ENCODE assay signal across 30 cellular contexts in genomic region chr3:50396502-50396901, GRCh38. TPM values are rescaled to one million over a fixed set of nuclear protein-coding genes. Genes with fewer than 3 reads are reported as not detected.
A peak's percentile ranks its signal among the peaks of the same experiment; 100 is the strongest.
DNase-seq lines count a peak whose midpoint lies in the region; ATAC-seq and TF ChIP-seq lines count a peak whose summit lies in the region.
"Had no signal": no experiment of that assay in that cellular context is flagged by ENCODE, and none has a peak within 500 bp of the region (broad histone marks: within the 10 kb centered on the region; RNA-seq: fewer than 3 reads in every experiment).

No MANE protein-coding gene starts in this region.

- no peaks in the 10 kb centered on the region for H3K36me3 ChIP-seq in RWPE2 (ENCODE audit: low read depth)
- no peaks in the 10 kb centered on the region for H3K36me3 ChIP-seq in prostate gland
- no peaks in the 10 kb centered on the region for H3K36me3 ChIP-seq in HAP-1 (replicated peaks)
- H3K36me3 ChIP-seq: pancreas, thoracic aorta, vagina had no signal

- H3K4me1 ChIP-seq in RWPE2 (ENCODE audit: insufficient read depth, poor library complexity, severe bottlenecking) (no peaks in the 10 kb centered on the region), foreskin keratinocyte (no peaks in the 10 kb centered on the region), prostate gland (replicated peaks) (no peaks in the 10 kb centered on the region), HAP-1 (no peaks in the 10 kb centered on the region)
- H3K4me1 ChIP-seq: pancreas, vagina had no signal

- H3K4me3 Mint-ChIP-seq in stimulated activated effector memory CD8-positive, alpha-beta T cell treated with anti-CD3 and anti-CD28 coated beads, Interleukin-12 subunit alpha, Interleukin-12 subunit beta, amount 100 ng/mL, for 72 hours, result no peak overlapping the region
- H3K4me3 Mint-ChIP-seq: activated CD4-positive, alpha-beta T cell treated with anti-CD3 and anti-CD28 coated beads for 36 hours; activated CD8-positive, alpha-beta T cell treated with anti-CD3 and anti-CD28 coated beads, Interleukin-2, amount 10 ng/mL, durations not matched to agents 7 days and 5 days; activated naive CD4-positive, alpha-beta T cell treated with anti-CD3 and anti-CD28 coated beads, Interleukin-2, amount 50 U/mL, for 24 hours; brain; CD4-positive, CD25-positive, alpha-beta regulatory T cell; H9; nephron; T-helper 2 cell treated with Interferon-gamma antibody and Interleukin-4, amounts not matched to agents 5 μg/mL and 100 μg/mL, for 36 hours had no signal

- peaks cover 30% of the 10 kb centered on the region for H3K4me1 Mint-ChIP-seq in stimulated activated effector memory CD8-positive, alpha-beta T cell treated with anti-CD3 and anti-CD28 coated beads, Interleukin-12 subunit alpha, Interleukin-12 subunit beta, amount 100 ng/mL, for 72 hours
- H3K4me1 Mint-ChIP-seq: H9 had no signal

- DNase-seq in NCI-H2107 treated with DMSO at 0.1 percent for 48 hours (lab: John Stamatoyannopoulos, UW; ENCODE audit: unreplicated experiment) (peak; percentile 7), NCI-H2107 (lab: John Stamatoyannopoulos, UW) (no peak), RWPE2 (ENCODE audit: low spot score) (no peak), foreskin keratinocyte (peak; percentile 61 to 82), prostate gland (ENCODE audit: low spot score) (no peak), HAP-1 (ENCODE audit: low spot score in 2 of 2) (no peak)
- DNase-seq in stimulated activated effector memory CD8-positive, alpha-beta T cell treated with anti-CD3 and anti-CD28 coated beads, Interleukin-12 subunit alpha, Interleukin-12 subunit beta, amount 100 ng/mL, for 72 hours (ENCODE audit: low spot score in 2 of 2), result no peak
- DNase-seq in activated CD8-positive, alpha-beta memory T cell treated with anti-CD3 and anti-CD28 coated beads for 24 hours, result no peak
- DNase-seq: activated CD4-positive, alpha-beta T cell treated with anti-CD3 and anti-CD28 coated beads for 36 hours; activated CD8-positive, alpha-beta T cell treated with anti-CD3 and anti-CD28 coated beads, Interleukin-2, amount 10 ng/mL, durations not matched to agents 7 days and 5 days; amniotic stem cell; CD4-positive, CD25-positive, alpha-beta regulatory T cell; H9; hippocampal formation; Kasumi-1; left colon; MV-4-11; NCI-H1436; NCI-H524; pancreas; Right ventricle myocardium superior; stimulated activated CD4-positive, alpha-beta T cell treated with anti-CD3 and anti-CD28 coated beads, Interleukin-1b, Interleukin-23, amount 100 ng/mL, for 48 hours; stimulated activated naive CD8-positive, alpha-beta T cell treated with anti-CD3 and anti-CD28 coated beads, Interleukin-15, Interleukin-2, amounts not matched to agents 100 U/mL and 50 U/mL, for 24 hours had no signal

- no peaks in the 10 kb centered on the region for H3K9me3 Mint-ChIP-seq in stimulated activated effector memory CD8-positive, alpha-beta T cell treated with anti-CD3 and anti-CD28 coated beads, Interleukin-12 subunit alpha, Interleukin-12 subunit beta, amount 100 ng/mL, for 72 hours
- H3K9me3 Mint-ChIP-seq: activated naive CD4-positive, alpha-beta T cell treated with anti-CD3 and anti-CD28 coated beads, Interleukin-2, amount 50 U/mL, for 24 hours; brain; CD4-positive, CD25-positive, alpha-beta regulatory T cell; H9; nephron; T-helper 2 cell treated with Interferon-gamma antibody and Interleukin-4, amounts not matched to agents 5 μg/mL and 100 μg/mL, for 36 hours had no signal

- WGBS in prostate gland, result 97% methylated on average over 10 of the region's 10 CpGs

- TF ChIP-seq CTCF in RWPE2 (IDR thresholded peaks at IDR 0.05; ENCODE audit: poor library complexity, severe bottlenecking) (no peak), foreskin keratinocyte (conservative IDR thresholded peaks at IDR 0.05) (no peak), prostate gland (IDR thresholded peaks at IDR 0.05) (no peak)

- no peak for TF ChIP-seq POLR2A in prostate gland (IDR thresholded peaks at IDR 0.05)

- H3K27ac ChIP-seq in RWPE2 (ENCODE audit: poor library complexity, severe bottlenecking) (no peak overlapping the region), foreskin keratinocyte (no peak overlapping the region), prostate gland (no peak overlapping the region)
- H3K27ac ChIP-seq: pancreas, thoracic aorta, vagina had no signal

- H3K27ac Mint-ChIP-seq in stimulated activated effector memory CD8-positive, alpha-beta T cell treated with anti-CD3 and anti-CD28 coated beads, Interleukin-12 subunit alpha, Interleukin-12 subunit beta, amount 100 ng/mL, for 72 hours, result peak overlapping the region; percentile 39
- H3K27ac Mint-ChIP-seq: activated CD4-positive, alpha-beta T cell treated with anti-CD3 and anti-CD28 coated beads for 36 hours; activated CD8-positive, alpha-beta T cell treated with anti-CD3 and anti-CD28 coated beads, Interleukin-2, amount 10 ng/mL, durations not matched to agents 7 days and 5 days; activated naive CD4-positive, alpha-beta T cell treated with anti-CD3 and anti-CD28 coated beads, Interleukin-2, amount 50 U/mL, for 24 hours; nephron; T-helper 2 cell treated with Interferon-gamma antibody and Interleukin-4, amounts not matched to agents 5 μg/mL and 100 μg/mL, for 36 hours had no signal

- H3K9me3 ChIP-seq in RWPE2 (ENCODE audit: severe bottlenecking) (no peaks in the 10 kb centered on the region), prostate gland (no peaks in the 10 kb centered on the region), HAP-1 (no peaks in the 10 kb centered on the region)
- H3K9me3 ChIP-seq: pancreas, thoracic aorta, vagina had no signal

- ATAC-seq in RWPE2 (ENCODE audit: low read depth), result peak; percentile 98
- ATAC-seq in foreskin keratinocyte, result peak; percentile 96
- no peak for ATAC-seq in stimulated activated effector memory CD8-positive, alpha-beta T cell treated with anti-CD3 and anti-CD28 coated beads, Interleukin-12 subunit alpha, Interleukin-12 subunit beta, amount 100 ng/mL, for 72 hours
- ATAC-seq: activated CD4-positive, alpha-beta T cell treated with anti-CD3 and anti-CD28 coated beads for 36 hours; activated CD8-positive, alpha-beta T cell treated with anti-CD3 and anti-CD28 coated beads, Interleukin-2, amount 10 ng/mL, durations not matched to agents 7 days and 5 days; GM12878; left colon; stimulated activated naive CD8-positive, alpha-beta T cell treated with anti-CD3 and anti-CD28 coated beads, Interleukin-15, Interleukin-2, amounts not matched to agents 100 U/mL and 50 U/mL, for 24 hours had no signal

- H3K27me3 ChIP-seq in RWPE2 (ENCODE audit: insufficient read depth, poor library complexity, severe bottlenecking) (no peaks in the 10 kb centered on the region), foreskin keratinocyte (peaks cover 87% of the 10 kb centered on the region), prostate gland (replicated peaks; ENCODE audit: insufficient read depth) (no peaks in the 10 kb centered on the region), HAP-1 (ENCODE audit: low read depth) (no peaks in the 10 kb centered on the region)
- H3K27me3 ChIP-seq: pancreas, vagina had no signal

- in situ Hi-C loops in HAP-1 (cut with MboI; ENCODE audit: low sequenced_read_pairs), result no loop called here

- intact Hi-C loops in prostate gland (cut with DNase I), result no loop called here

- no peaks in the 10 kb centered on the region for H3K36me3 Mint-ChIP-seq in stimulated activated effector memory CD8-positive, alpha-beta T cell treated with anti-CD3 and anti-CD28 coated beads, Interleukin-12 subunit alpha, Interleukin-12 subunit beta, amount 100 ng/mL, for 72 hours
- H3K36me3 Mint-ChIP-seq: activated naive CD4-positive, alpha-beta T cell treated with anti-CD3 and anti-CD28 coated beads, Interleukin-2, amount 50 U/mL, for 24 hours; brain; CD4-positive, CD25-positive, alpha-beta regulatory T cell had no signal

- H3K4me3 ChIP-seq in RWPE2 (ENCODE audit: severe bottlenecking) (no peak overlapping the region), prostate gland (no peak overlapping the region), HAP-1 (no peak overlapping the region)
- H3K4me3 ChIP-seq: GM12878, pancreas, thoracic aorta, vagina had no signal

RNA-seq across cellular contexts. Expression of gene TMEM115, which starts 37.2 kb away (rescaled TPM):
- total RNA-seq in foreskin keratinocyte (34.7 and 35.6 TPM in 2 replicates), prostate gland (10 to 100 TPM; 73.0 to 76.7 TPM)
- 38.3 and 38.9 TPM in 2 replicates for polyA plus RNA-seq in foreskin keratinocyte

RNA-seq across cellular contexts. Expression of gene CYB561D2, which starts 45.8 kb away (rescaled TPM):
- 18.6 and 19.8 TPM in 2 replicates for total RNA-seq in foreskin keratinocyte
- 26.0 and 27.3 TPM in 2 replicates for polyA plus RNA-seq in foreskin keratinocyte
- 10 to 100 TPM; 33.2 to 39.9 TPM for total RNA-seq in prostate gland

RNA-seq across cellular contexts. Expression of gene NPRL2, which starts 45.9 kb away (rescaled TPM):
- total RNA-seq in foreskin keratinocyte, result 19.4 and 23.9 TPM in 2 replicates
- 18.9 and 22.2 TPM in 2 replicates for polyA plus RNA-seq in foreskin keratinocyte
- 10 to 100 TPM; 22.8 to 32.1 TPM for total RNA-seq in prostate gland

RNA-seq across cellular contexts. Expression of gene ZMYND10, which starts 51.0 kb away (rescaled TPM):
- total RNA-seq in foreskin keratinocyte (0.44 and 0.46 TPM in 2 replicates), prostate gland (10 to 100 TPM in 1 of 2 donors, 1 to 10 TPM in 1; 1.6 to 41.9 TPM)
- 0.53 and 0.58 TPM in 2 replicates for polyA plus RNA-seq in foreskin keratinocyte
- total RNA-seq: Right ventricle myocardium superior, thoracic aorta had no signal

RNA-seq across cellular contexts. Expression of gene RASSF1, which starts 55.9 kb away (rescaled TPM):
- total RNA-seq in foreskin keratinocyte, result 22.1 and 23.8 TPM in 2 replicates
- polyA plus RNA-seq in foreskin keratinocyte, result 28.5 and 29.4 TPM in 2 replicates
- 10 to 100 TPM; 23.8 to 36.6 TPM for total RNA-seq in prostate gland

Comparison
In these comparisons a context has a peak if more than half of its experiments do, and no peak if none do; other contexts are left out.
1. DNase-seq: peak in NCI-H2107 treated with DMSO at 0.1 percent for 48 hours (single experiment) and foreskin keratinocyte (2 of 2); none in NCI-H2107 (single experiment), RWPE2 (single experiment), stimulated activated effector memory CD8-positive, alpha-beta T cell treated with anti-CD3 and anti-CD28 coated beads, Interleukin-12 subunit alpha, Interleukin-12 subunit beta, amount 100 ng/mL, for 72 hours (0 of 2), prostate gland (single experiment), activated CD8-positive, alpha-beta memory T cell treated with anti-CD3 and anti-CD28 coated beads for 24 hours (single experiment) and HAP-1 (0 of 2).